ENCODE assay signal across 26 cellular contexts in the genomic region with DNA sequence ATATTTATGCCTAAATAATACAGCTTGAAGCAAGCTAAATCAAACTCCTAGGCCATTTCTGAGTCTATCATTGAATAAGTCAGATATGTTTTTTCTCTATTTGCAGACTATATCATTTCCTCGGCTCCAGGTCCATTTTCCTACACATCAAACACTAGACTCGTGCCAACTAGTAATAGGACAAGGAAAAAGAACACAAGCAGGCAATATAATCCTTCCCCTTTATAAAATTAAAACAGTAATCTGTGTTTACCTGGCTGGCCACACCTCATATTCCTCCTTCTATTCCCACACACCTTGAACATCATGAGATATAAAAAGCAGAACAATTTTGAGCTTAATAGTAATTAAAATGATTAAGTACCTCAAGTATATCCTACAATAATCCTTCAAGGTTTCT.
A peak's percentile ranks its signal among the peaks of the same experiment; 100 is the strongest.
DNase-seq lines count a peak whose midpoint lies in the region; FAIRE-seq and TF ChIP-seq lines count a peak whose summit lies in the region.
"Had no signal": no experiment of that assay in that cellular context is flagged by ENCODE, and none has a peak within 500 bp of the region (broad histone marks: within the 10 kb centered on the region; RNA-seq: fewer than 3 reads in every experiment).

No MANE protein-coding gene starts in this region.

- H3K27ac ChIP-seq in WERI-Rb-1 (peak overlapping the region; percentile 20), neural progenitor cell (no peak overlapping the region)
- H3K27ac ChIP-seq: A549; BLaER1 treated with 17β-estradiol and CSF1 and Interleukin-3, amounts not matched to agents 10 nM and 100 nM had no signal

- no peaks in the 10 kb centered on the region for H3K36me3 Mint-ChIP-seq in neural progenitor cell
- H3K36me3 Mint-ChIP-seq in activated naive CD4-positive, alpha-beta T cell treated with anti-CD3 and anti-CD28 coated beads for 36 hours (ENCODE audit: low read depth) = no peaks in the 10 kb centered on the region
- H3K36me3 Mint-ChIP-seq: CD14-positive monocyte had no signal

- CTCF ChIA-PET in activated naive CD4-positive, alpha-beta T cell treated with anti-CD3 and anti-CD28 coated beads for 36 hours (lab: Charles Lee) = no interaction called here

- no peaks in the 10 kb centered on the region for H3K79me2 ChIP-seq in neural progenitor cell (ENCODE audit: low read depth)

- no peak overlapping the region for H3K9ac ChIP-seq in neural progenitor cell
- H3K9ac ChIP-seq: BLaER1 treated with 17β-estradiol and CSF1 and Interleukin-3, amounts not matched to agents 10 nM and 100 nM had no signal

- H3K4me3 Mint-ChIP-seq in neural progenitor cell = no peak overlapping the region
- no peak overlapping the region for H3K4me3 Mint-ChIP-seq in activated naive CD4-positive, alpha-beta T cell treated with anti-CD3 and anti-CD28 coated beads for 36 hours
- H3K4me3 Mint-ChIP-seq: CD4-positive, alpha-beta T cell; CD8-positive, alpha-beta memory T cell; HFFc6 had no signal

- H3K4me3 ChIP-seq in WERI-Rb-1 (ENCODE audit: low read depth, low read length) (no peak overlapping the region), neural progenitor cell (no peak overlapping the region)
- H3K4me3 ChIP-seq: A549; BLaER1 treated with 17β-estradiol and CSF1 and Interleukin-3, amounts not matched to agents 10 nM and 100 nM; HAP-1 had no signal

- H3K27me3 ChIP-seq in WERI-Rb-1 (ENCODE audit: insufficient read depth, low read depth, severe bottlenecking) = no peaks in the 10 kb centered on the region
- H3K27me3 ChIP-seq in neural progenitor cell = no peaks in the 10 kb centered on the region
- H3K27me3 ChIP-seq: BE2C; BLaER1 treated with 17β-estradiol and CSF1 and Interleukin-3, amounts not matched to agents 10 nM and 100 nM had no signal

- H3K36me3 ChIP-seq in WERI-Rb-1 (no peaks in the 10 kb centered on the region), neural progenitor cell (no peaks in the 10 kb centered on the region)
- H3K36me3 ChIP-seq: BE2C; BLaER1 treated with 17β-estradiol and CSF1 and Interleukin-3, amounts not matched to agents 10 nM and 100 nM; HAP-1 had no signal

- H3K27ac Mint-ChIP-seq in neural progenitor cell = no peak overlapping the region
- H3K27ac Mint-ChIP-seq in activated naive CD4-positive, alpha-beta T cell treated with anti-CD3 and anti-CD28 coated beads for 36 hours = no peak overlapping the region
- H3K27ac Mint-ChIP-seq: CD4-positive, alpha-beta T cell; CD8-positive, alpha-beta memory T cell; HFFc6 had no signal

- H3F3A ChIP-seq in neural progenitor cell (ENCODE audit: low read depth) = no peaks in the 10 kb centered on the region

- H3K4me1 ChIP-seq in neural progenitor cell = no peaks in the 10 kb centered on the region
- H3K4me1 ChIP-seq: A549; BE2C; BLaER1 treated with 17β-estradiol and CSF1 and Interleukin-3, amounts not matched to agents 10 nM and 100 nM; HAP-1 had no signal

- peaks cover 4% of the 10 kb centered on the region for H3K27me3 Mint-ChIP-seq in neural progenitor cell (ENCODE audit: insufficient read depth, low read depth)
- no peaks in the 10 kb centered on the region for H3K27me3 Mint-ChIP-seq in activated naive CD4-positive, alpha-beta T cell treated with anti-CD3 and anti-CD28 coated beads for 36 hours (ENCODE audit: low read depth)
- H3K27me3 Mint-ChIP-seq: CD4-positive, alpha-beta T cell had no signal

- no peaks in the 10 kb centered on the region for H4K20me1 ChIP-seq in neural progenitor cell (ENCODE audit: low read depth)
- H4K20me1 ChIP-seq: BLaER1 treated with 17β-estradiol and CSF1 and Interleukin-3, amounts not matched to agents 10 nM and 100 nM had no signal

- DNase-seq in NCI-H82 (lab: John Stamatoyannopoulos, UW) = peak; percentile 48
- DNase-seq in NCI-H82 treated with DMSO at 0.1 percent for 48 hours (lab: John Stamatoyannopoulos, UW; ENCODE audit: unreplicated experiment) = no peak
- DNase-seq in D721Med (ENCODE audit: insufficient read length, low spot score) = no peak
- DNase-seq in WERI-Rb-1 = no peak
- no peak for DNase-seq in neural progenitor cell (ENCODE audit: low spot score)
- DNase-seq in NCI-H1105 (lab: John Stamatoyannopoulos, UW) = no peak
- no peak for DNase-seq in activated naive CD4-positive, alpha-beta T cell treated with anti-CD3 and anti-CD28 coated beads for 36 hours
- no peak for DNase-seq in stimulated activated naive CD4-positive, alpha-beta T cell (lab: John Stamatoyannopoulos, UW)
- DNase-seq: 8988T; ACHN; AML-193; BE2C; Calu3; CD4-positive, alpha-beta T cell; CD8-positive, alpha-beta memory T cell; DMS153; DND-41; GOT3; HFFc6 had no signal

- H2AFZ ChIP-seq in neural progenitor cell (replicated peaks) = peak overlapping the region; percentile 6

- intact Hi-C loops in activated naive CD4-positive, alpha-beta T cell treated with anti-CD3 and anti-CD28 coated beads for 36 hours (cut with micrococcal nuclease) = no loop called here

- peak; percentile 25 for FAIRE-seq in D721Med (lab: Jason Lieb, UNC)
- FAIRE-seq: A549, G401.6, GM12892, H54 had no signal

- TF ChIP-seq CTCF in D721Med (IDR thresholded peaks at IDR 0.05; ENCODE audit: insufficient read depth, missing control alignments) = no peak
- no peak for TF ChIP-seq CTCF in WERI-Rb-1 (IDR thresholded peaks at IDR 0.05; ENCODE audit: low read depth, low read length)
- no peak for TF ChIP-seq CTCF in neural progenitor cell (IDR thresholded peaks at IDR 0.05)

- H3K9me3 ChIP-seq in WERI-Rb-1 (ENCODE audit: severe bottlenecking) (no peaks in the 10 kb centered on the region), neural progenitor cell (ENCODE audit: low read depth) (no peaks in the 10 kb centered on the region)
- H3K9me3 ChIP-seq: A549; BE2C; BLaER1 treated with 17β-estradiol and CSF1 and Interleukin-3, amounts not matched to agents 10 nM and 100 nM; HAP-1 had no signal

- H3K4me2 ChIP-seq in neural progenitor cell = no peak overlapping the region
- H3K4me2 ChIP-seq: A549; BLaER1 treated with 17β-estradiol and CSF1 and Interleukin-3, amounts not matched to agents 10 nM and 100 nM had no signal

- H3K9me3 Mint-ChIP-seq in neural progenitor cell = no peaks in the 10 kb centered on the region
- H3K9me3 Mint-ChIP-seq in activated naive CD4-positive, alpha-beta T cell treated with anti-CD3 and anti-CD28 coated beads for 36 hours = no peaks in the 10 kb centered on the region
- H3K9me3 Mint-ChIP-seq: CD14-positive monocyte; CD4-positive, alpha-beta T cell; CD8-positive, alpha-beta memory T cell; HFFc6 had no signal

- peaks cover 8% of the 10 kb centered on the region for H3K4me1 Mint-ChIP-seq in neural progenitor cell
- H3K4me1 Mint-ChIP-seq in activated naive CD4-positive, alpha-beta T cell treated with anti-CD3 and anti-CD28 coated beads for 36 hours (ENCODE audit: low read depth) = no peaks in the 10 kb centered on the region
- H3K4me1 Mint-ChIP-seq: CD14-positive monocyte; CD8-positive, alpha-beta memory T cell had no signal
